ENCODE assay signal across 8 cellular contexts in the genomic region with DNA sequence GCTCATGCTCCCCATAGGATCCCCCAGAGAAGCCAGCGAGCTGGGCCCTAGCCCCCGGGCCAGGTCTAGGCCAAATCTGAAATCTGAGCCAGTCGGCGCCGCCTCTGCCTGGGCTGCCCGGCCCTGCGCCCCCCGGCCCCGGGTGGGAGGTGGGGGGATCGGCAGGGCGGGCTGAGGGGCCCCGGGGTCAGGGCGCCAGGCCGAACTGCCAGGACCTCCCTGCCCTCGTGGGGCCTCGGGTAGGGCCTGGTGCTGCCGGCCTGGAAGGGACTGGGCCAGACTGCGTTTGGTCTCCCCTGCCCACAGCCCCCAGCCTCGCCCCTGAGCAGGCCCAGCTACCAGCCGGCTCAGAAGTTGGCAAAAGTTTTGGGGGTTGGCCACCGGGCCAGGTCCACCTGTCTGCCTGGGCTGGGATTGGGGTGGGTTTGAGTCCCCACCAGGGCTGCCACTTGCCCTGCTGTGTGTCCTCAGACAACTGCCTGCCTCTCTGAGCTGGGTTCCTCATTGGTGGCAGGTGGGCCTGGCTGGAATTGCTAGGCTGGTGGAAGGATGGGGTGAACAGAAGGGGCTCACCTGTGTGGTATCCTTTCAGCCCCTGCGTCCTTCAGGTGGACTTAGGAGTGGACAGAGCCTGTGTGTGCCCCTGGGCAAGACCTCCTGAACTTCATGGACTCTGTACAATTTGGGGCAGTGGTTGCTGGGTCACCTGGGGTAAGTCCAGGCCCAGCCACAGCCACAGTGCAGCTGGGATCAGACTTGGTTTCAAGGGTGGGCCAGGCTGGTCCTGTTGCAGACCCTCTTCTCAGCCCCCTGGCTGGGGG. TPM values are rescaled to one million over a fixed set of nuclear protein-coding genes. Genes with fewer than 3 reads are reported as not detected.
DNase-seq lines count a peak whose midpoint lies in the region; TF ChIP-seq lines count a peak whose summit lies in the region.

No MANE protein-coding gene starts in this region.

- peak overlapping the region; percentile 71 for H3K4me3 ChIP-seq in BJ (ENCODE audit: low read depth, low read length)
- peak overlapping the region; percentile 54 for H3K4me3 ChIP-seq in epithelial cell of esophagus (ENCODE audit: low read length)

- H3K9me3 Mint-ChIP-seq in IgD-negative memory B cell (no peaks in the 10 kb centered on the region), nephron (no peaks in the 10 kb centered on the region)

- H3K27ac Mint-ChIP-seq in IgD-negative memory B cell (peak overlapping the region in 1 of 3 donors; percentile 84), nephron (peak overlapping the region; percentile 76 to 90 (median 79))

- no peak for DNase-seq in BJ (ENCODE audit: low read depth)
- DNase-seq in epithelial cell of esophagus (ENCODE audit: low read depth), result no peak
- no peak for DNase-seq in NCI-H2227 (lab: John Stamatoyannopoulos, UW; ENCODE audit: unreplicated experiment)
- no peak for DNase-seq in NCI-H748 (lab: John Stamatoyannopoulos, UW; ENCODE audit: unreplicated experiment)
- no peak for DNase-seq in DMS 273 treated with DMSO at 0.1 percent for 48 hours (lab: John Stamatoyannopoulos, UW)
- DNase-seq in DMS153 treated with DMSO at 0.1 percent for 48 hours (lab: John Stamatoyannopoulos, UW; ENCODE audit: unreplicated experiment), result no peak

- peaks cover 5% of the 10 kb centered on the region for H3K36me3 ChIP-seq in BJ (ENCODE audit: control insufficient read depth, insufficient read depth, low read length)

- no peaks in the 10 kb centered on the region for H3K27me3 Mint-ChIP-seq in IgD-negative memory B cell
- no peaks in the 10 kb centered on the region for H3K27me3 Mint-ChIP-seq in nephron (ENCODE audit: low read depth)

- no peak for TF ChIP-seq CTCF in BJ (IDR thresholded peaks at IDR 0.05; ENCODE audit: insufficient read depth, low read depth, low read length)
- TF ChIP-seq CTCF in epithelial cell of esophagus (IDR thresholded peaks at IDR 0.05; ENCODE audit: insufficient read depth, low read depth, low read length, missing control alignments), result no peak
- no peak for TF ChIP-seq CTCF in nephron (IDR thresholded peaks at IDR 0.05; ENCODE audit: unreplicated experiment in 3 of 3)

- H3K4me3 Mint-ChIP-seq in IgD-negative memory B cell (peak overlapping the region; percentile 36 to 78 (median 66)), nephron (peak overlapping the region; percentile 77 to 88 (median 83))

- H3K27me3 ChIP-seq in BJ (ENCODE audit: control insufficient read depth, insufficient read depth, low read length), result no peaks in the 10 kb centered on the region

- H3K36me3 Mint-ChIP-seq in IgD-negative memory B cell, result no peaks in the 10 kb centered on the region
- H3K36me3 Mint-ChIP-seq in nephron (ENCODE audit: low read depth), result peaks cover 21% of the 10 kb centered on the region

- CTCF ChIA-PET in BJ (lab: Yijun Ruan, JAX), result interaction anchor here (1.3 to 2.5 kb wide), 2 partner anchors 38 to 67 kb away, joined by 4 to 8 read pairs; no protein-coding TSS in a partner anchor

- POLR2A ChIA-PET in BJ (lab: Charles Lee), result no interaction called here

- H3K4me1 Mint-ChIP-seq in IgD-negative memory B cell (peaks cover 14 to 17% (median 14%) of the 10 kb centered on the region in 3 donors), nephron (peaks cover 41% of the 10 kb centered on the region)

RNA-seq across cellular contexts. Expression of a gene that starts 0.8 kb away (rescaled TPM):
- polyA plus RNA-seq in BJ (2011; rRNA removed) (25.1 and 35.4 TPM in 2 replicates), IgD-negative memory B cell (2.3 TPM)
- polyA minus RNA-seq in BJ (2011; rRNA and poly(A)+ RNA removed), result 49.2 and 53.2 TPM in 2 replicates

RNA-seq across cellular contexts. Expression of a gene that starts 57.3 kb away (rescaled TPM):
- 116 and 153 TPM in 2 replicates for polyA plus RNA-seq in BJ (2011; rRNA removed)
- polyA minus RNA-seq in BJ (2011; rRNA and poly(A)+ RNA removed), result 33.8 and 37.7 TPM in 2 replicates
- polyA plus RNA-seq in IgD-negative memory B cell, result 27.7 TPM
